ENCODE assay signal across 8 cellular contexts in genomic region chrX:136694491-136695087, GRCh38. TPM values are rescaled to one million over a fixed set of nuclear protein-coding genes. Genes with fewer than 3 reads are reported as not detected.
DNase-seq lines count a peak whose midpoint lies in the region; ATAC-seq, FAIRE-seq and TF ChIP-seq lines count a peak whose summit lies in the region.

No MANE protein-coding gene starts in this region.

- H3K4me3 ChIP-seq in foreskin fibroblast (ENCODE audit: low read depth in 1 of 2, low read length in 2 of 2) (no peak overlapping the region), retinal pigment epithelial cell (ENCODE audit: low read length) (no peak overlapping the region)

- TF ChIP-seq CTCF in C4-2B (conservative IDR thresholded peaks at IDR 0.05), result peak; percentile 66
- TF ChIP-seq CTCF in VCaP (conservative IDR thresholded peaks at IDR 0.05), result peak; percentile 70
- peak; percentile 50 for TF ChIP-seq CTCF in foreskin fibroblast (IDR thresholded peaks at IDR 0.05; ENCODE audit: low read depth, low read length)
- peak; percentile 70 for TF ChIP-seq CTCF in retinal pigment epithelial cell (conservative IDR thresholded peaks at IDR 0.05; ENCODE audit: low read depth, low read length)

- TF ChIP-seq POLR2A in GM12892 (IDR thresholded peaks at IDR 0.05; ENCODE audit: low read depth, low read length), result no peak

- peak; percentile 72 for ATAC-seq in HG02763 (IDR thresholded peaks at IDR 0.05; ENCODE audit: unreplicated experiment)

- H3K27ac ChIP-seq in C4-2B, result no peak overlapping the region
- H3K27ac ChIP-seq in VCaP, result no peak overlapping the region

- DNase-seq in GM12892 (ENCODE audit: insufficient read length), result no peak
- peak; percentile 66 for DNase-seq in NCI-H1436 treated with DMSO at 0.1 percent for 48 hours (lab: John Stamatoyannopoulos, UW)
- DNase-seq in foreskin fibroblast, result peak in 1 of 2 donors; percentile 66
- DNase-seq in retinal pigment epithelial cell (ENCODE audit: low read depth), result no peak
- DNase-seq in GF-D8 (lab: John Stamatoyannopoulos, UW), result no peak

- FAIRE-seq in GM12892 (lab: Jason Lieb, UNC), result peak; percentile 96

RNA-seq across cellular contexts. Expression of gene CD40LG, which starts 46.6 kb away (rescaled TPM):
- polyA plus RNA-seq in GM12892 (2012; ENCODE audit: missing spikeins), result not detected
